ENCODE assay signal across 13 cellular contexts in the genomic region with DNA sequence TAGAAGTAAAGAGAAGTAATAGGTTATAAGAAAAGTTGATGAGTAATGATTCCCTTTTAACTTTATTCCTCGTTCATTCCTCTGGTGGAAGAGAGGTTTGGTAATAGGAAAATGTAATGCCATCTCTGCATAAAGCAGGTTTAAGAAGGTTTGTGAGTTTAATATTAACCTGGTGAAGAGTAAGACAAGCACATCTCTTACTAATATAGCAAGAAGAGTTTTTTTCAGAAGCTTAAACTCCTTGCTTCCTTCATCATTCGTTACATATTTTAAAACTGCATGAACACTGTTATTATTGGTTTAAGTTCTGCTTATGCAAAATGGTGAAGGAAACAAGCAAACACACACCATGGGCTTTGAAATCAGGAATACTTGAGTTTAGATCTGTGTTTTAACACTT. TPM values are rescaled to one million over a fixed set of nuclear protein-coding genes. Genes with fewer than 3 reads are reported as not detected.
DNase-seq lines count a peak whose midpoint lies in the region; ATAC-seq and TF ChIP-seq lines count a peak whose summit lies in the region.
"Had no signal": no experiment of that assay in that cellular context is flagged by ENCODE, and none has a peak within 500 bp of the region (broad histone marks: within the 10 kb centered on the region; RNA-seq: fewer than 3 reads in every experiment).

No MANE protein-coding gene starts in this region.

- no peak overlapping the region for H3K27ac ChIP-seq in PC-9
- H3K27ac ChIP-seq: foreskin keratinocyte had no signal

- no peaks in the 10 kb centered on the region for H3F3A ChIP-seq in PC-9 (ENCODE audit: insufficient read depth, low read depth)

- no peaks in the 10 kb centered on the region for H3K27me3 ChIP-seq in PC-9 (ENCODE audit: insufficient read depth, low read depth)
- H3K27me3 ChIP-seq: foreskin keratinocyte had no signal

- intact Hi-C loops in PC-9 (cut with micrococcal nuclease; ENCODE audit: unreplicated experiment) = no loop called here
- intact Hi-C loops in lower leg skin (cut with DNase I; ENCODE audit: low total_unique reads) = no loop called here

- POLR2A ChIA-PET in PC-9 (lab: Charles Lee; ENCODE audit: unreplicated experiment) = no interaction called here

- H3K4me3 ChIP-seq in PC-9 (no peak overlapping the region), lower leg skin (ENCODE audit: low read depth, poor library complexity, severe bottlenecking) (no peak overlapping the region)

- 0 out of 2 replicates have a peak overlapping the region, but pooled peaks have one; percentile 9 for H2AFZ ChIP-seq in PC-9

- H3K36me3 ChIP-seq in PC-9 (ENCODE audit: low read depth) = no peaks in the 10 kb centered on the region

- DNase-seq in PC-9 (no peak), NCI-H774 (lab: John Stamatoyannopoulos, UW) (no peak), lower leg skin (ENCODE audit: low spot score in 2 of 2) (no peak), RPMI8226 (no peak)
- no peak for DNase-seq in stimulated activated CD4-positive, alpha-beta T cell treated with anti-CD3 and anti-CD28 coated beads, Interleukin-2, amount 100 ng/mL, for 24 hours
- DNase-seq: activated naive CD8-positive, alpha-beta T cell treated with anti-CD3 and anti-CD28 coated beads for 36 hours; dermis blood vessel endothelial cell; nephron progenitor cell had no signal

- H3K79me2 ChIP-seq in PC-9 (ENCODE audit: low read depth) = no peaks in the 10 kb centered on the region

- WGBS in lower leg skin, 2 donors = 61 to 69% methylated on average over 2 of the region's 2 CpGs

- H4K20me1 ChIP-seq in PC-9 (ENCODE audit: insufficient read depth) = no peaks in the 10 kb centered on the region

- no peak for TF ChIP-seq POLR2A in lower leg skin (IDR thresholded peaks at IDR 0.05)

- no peak for TF ChIP-seq CTCF in PC-9 (conservative IDR thresholded peaks at IDR 0.05)
- no peak for TF ChIP-seq CTCF in lower leg skin (IDR thresholded peaks at IDR 0.05)

- no TSS peak for BruUV-seq in PC-9 (replicated peaks; lab: Mats Ljungman, UMichigan)

- 0 out of 2 replicates have a peak, but pooled peaks cover 4% of the 10 kb centered on the region for H3K9me2 ChIP-seq in PC-9 (ENCODE audit: insufficient read depth)

- H3K4me1 ChIP-seq in PC-9 (replicated peaks; ENCODE audit: insufficient read depth) = no peaks in the 10 kb centered on the region
- H3K4me1 ChIP-seq: foreskin keratinocyte had no signal

- ATAC-seq in GM18499 (IDR thresholded peaks at IDR 0.05; ENCODE audit: insufficient read depth, unreplicated experiment) = peak; percentile 23
- peak; percentile 52 for ATAC-seq in GM21447 (IDR thresholded peaks at IDR 0.05; ENCODE audit: unreplicated experiment)
- ATAC-seq in HG02973 (IDR thresholded peaks at IDR 0.05; ENCODE audit: unreplicated experiment) = peak; percentile 46
- ATAC-seq: foreskin keratinocyte had no signal

- H3K4me2 ChIP-seq in PC-9 = no peak overlapping the region

- H3K9me3 ChIP-seq in PC-9 (ENCODE audit: insufficient read depth, low read depth) = no peaks in the 10 kb centered on the region

- CTCF ChIA-PET in PC-9 (lab: Charles Lee) = no interaction called here

RNA-seq across cellular contexts. Expression of a gene that starts 9.2 kb away (rescaled TPM):
- total RNA-seq in PC-9 (2021) = 2.0 and 3.3 TPM in 2 replicates
- total RNA-seq in lower leg skin = 10 to 100 TPM in 3 of 4 donors, 1 to 10 TPM in 1; 9.5 to 15.3 (median 11.2) TPM
- total RNA-seq: LHCN-M2 had no signal
